Comparison of ENCODE assay signal across 26 cellular contexts in genomic region chr2:231918501-231919330, GRCh38. TPM values are rescaled to one million over a fixed set of nuclear protein-coding genes. Genes with fewer than 3 reads are reported as not detected.
"Had no signal": no experiment of that assay in that cellular context is flagged by ENCODE, and none has a peak within 500 bp of the region (broad histone marks: within the 10 kb centered on the region; RNA-seq: fewer than 3 reads in every experiment).

No MANE protein-coding gene starts in this region.

- H3K4me3 ChIP-seq: mucosa of descending colon, sigmoid colon, smooth muscle cell, testis had no signal

- DNase-seq: activated CD8-positive, alpha-beta memory T cell treated with anti-CD3 and anti-CD28 coated beads for 24 hours; activated CD8-positive, alpha-beta memory T cell treated with anti-CD3 and anti-CD28 coated beads, Interleukin-2, amount 50 U/mL, for 4 hours; activated naive CD4-positive, alpha-beta T cell treated with Interleukin-2 at 50 U/mL for 16 hours; activated naive CD8-positive, alpha-beta T cell treated with anti-CD3 and anti-CD28 coated beads for 36 hours; activated T-cell treated with anti-CD3 and anti-CD28 coated beads, Interleukin-2, amount 50 U/mL, for 4 hours; cerebellar nuclear complex; cortex of kidney; endodermal cell; mesenchymal stem cell; mucosa of descending colon; nephron progenitor cell; occipital lobe; sigmoid colon; SK-N-SH; stimulated activated CD4-positive, alpha-beta T cell treated with anti-CD3 and anti-CD28 coated beads, Interleukin-4, amount 100 ng/mL, for 1 hour; stimulated activated naive CD4-positive, alpha-beta T cell; testis; trophoblast cell had no signal

- H3K9me3 ChIP-seq: mucosa of descending colon, sigmoid colon, SK-N-SH, testis had no signal

- H3K9ac ChIP-seq: SK-N-SH had no signal

- H3K27me3 ChIP-seq: testis had no signal

- H3K4me2 ChIP-seq: SK-N-SH, smooth muscle cell had no signal

- ATAC-seq: activated T-cell treated with anti-CD3 and anti-CD28 coated beads, Interleukin-2, amount 50 U/mL, for 4 hours; mucosa of descending colon had no signal

- H3K4me1 ChIP-seq: sigmoid colon, testis had no signal

- H3K27ac ChIP-seq: sigmoid colon, testis, VCaP had no signal

- H3K36me3 ChIP-seq: sigmoid colon had no signal

RNA-seq across cellular contexts. Expression of gene NPPC, which starts 7.5 kb away (rescaled TPM):
- total RNA-seq: bronchial epithelial cell; epithelial cell of proximal tubule; fibroblast of villous mesenchyme; kidney epithelial cell; occipital lobe; smooth muscle cell; T-helper 2 cell treated with Interferon-gamma antibody and Interleukin-4, amounts not matched to agents 100 ng/mL and 5 ng/mL, for 36 hours; testis had no signal
- polyA plus RNA-seq: liver, SK-N-SH had no signal
